In the genomic region with DNA sequence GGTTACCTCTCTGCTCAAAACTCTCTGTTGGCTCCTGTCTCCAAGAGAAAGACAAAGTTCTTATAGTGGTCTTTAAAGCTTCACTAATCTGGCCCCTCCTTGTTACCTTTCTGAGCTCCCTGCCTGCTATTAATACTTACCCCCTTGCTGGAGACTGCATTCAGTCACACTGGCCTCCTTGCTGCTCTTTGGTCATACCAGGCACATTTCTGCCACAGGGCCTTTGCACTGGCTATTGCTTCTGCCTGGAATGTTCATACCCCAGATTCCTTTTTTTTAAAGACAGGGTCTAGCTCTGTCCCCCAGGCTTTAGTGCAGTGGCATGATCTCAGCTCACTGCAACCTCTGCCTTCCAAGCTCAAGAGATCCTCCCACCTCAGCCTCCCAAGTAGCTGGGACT, we compare ENCODE assay signal across 22 cellular contexts. TPM values are rescaled to one million over a fixed set of nuclear protein-coding genes. Genes with fewer than 3 reads are reported as not detected.
DNase-seq lines count a peak whose midpoint lies in the region; ATAC-seq, FAIRE-seq and TF ChIP-seq lines count a peak whose summit lies in the region.
"Had no signal": no experiment of that assay in that cellular context is flagged by ENCODE, and none has a peak within 500 bp of the region (broad histone marks: within the 10 kb centered on the region; RNA-seq: fewer than 3 reads in every experiment).

No MANE protein-coding gene starts in this region.

- ATAC-seq in Right ventricle myocardium superior (ENCODE audit: poor library complexity): no peak
- ATAC-seq: CD8-positive, alpha-beta T cell; GM12878; HCT116 had no signal

- intact Hi-C loops in Right ventricle myocardium superior (cut with DNase I): no loop called here
- intact Hi-C loops in activated T-helper 2 cell treated with anti-CD3 and anti-CD28 coated beads, Interferon-gamma antibody, Interleukin-2, Interleukin-4, amounts not matched to agents 10 μg/mL and 5 μg/mL and 100 μg/mL, durations not matched to agents 14 hours and 24 hours and 36 hours (cut with micrococcal nuclease): no loop called here

- no peak overlapping the region for H3K4me3 Mint-ChIP-seq in astrocyte (ENCODE audit: unreplicated experiment)
- no peak overlapping the region for H3K4me3 Mint-ChIP-seq in HFFc6
- no peak overlapping the region for H3K4me3 Mint-ChIP-seq in activated T-helper 2 cell treated with anti-CD3 and anti-CD28 coated beads, Interferon-gamma antibody, Interleukin-2, Interleukin-4, amounts not matched to agents 10 μg/mL and 5 μg/mL and 100 μg/mL, durations not matched to agents 14 hours and 24 hours and 36 hours (ENCODE audit: low read depth)
- H3K4me3 Mint-ChIP-seq: B cell; CD4-positive, CD25-positive, alpha-beta regulatory T cell; CD8-positive, alpha-beta T cell; H9 had no signal

- H3K27me3 ChIP-seq in DOHH2 (ENCODE audit: control insufficient read depth, low read length) (no peaks in the 10 kb centered on the region), astrocyte (ENCODE audit: insufficient read depth, low read length) (peaks cover 2% of the 10 kb centered on the region)

- H3K4me3 ChIP-seq in DOHH2 (ENCODE audit: low read length) (no peak overlapping the region), HEK293 (ENCODE audit: low read depth, low read length) (no peak overlapping the region), astrocyte (ENCODE audit: insufficient read depth, low read depth, low read length) (no peak overlapping the region)
- H3K4me3 ChIP-seq: BLaER1, GM12878 had no signal

- H3K27ac Mint-ChIP-seq in astrocyte (ENCODE audit: unreplicated experiment): no peak overlapping the region
- no peak overlapping the region for H3K27ac Mint-ChIP-seq in HFFc6
- no peak overlapping the region for H3K27ac Mint-ChIP-seq in activated T-helper 2 cell treated with anti-CD3 and anti-CD28 coated beads, Interferon-gamma antibody, Interleukin-2, Interleukin-4, amounts not matched to agents 10 μg/mL and 5 μg/mL and 100 μg/mL, durations not matched to agents 14 hours and 24 hours and 36 hours
- H3K27ac Mint-ChIP-seq: B cell; CD4-positive, CD25-positive, alpha-beta regulatory T cell; CD8-positive, alpha-beta T cell; H9 had no signal

- peak; percentile 5 for FAIRE-seq in astrocyte (lab: Jason Lieb, UNC)
- FAIRE-seq: A204.1, GM12878 had no signal

- H3K4me1 Mint-ChIP-seq in astrocyte (ENCODE audit: low read depth, unreplicated experiment): peaks cover 6% of the 10 kb centered on the region
- peaks cover 11% of the 10 kb centered on the region for H3K4me1 Mint-ChIP-seq in HFFc6 (ENCODE audit: low read depth)
- H3K4me1 Mint-ChIP-seq in activated T-helper 2 cell treated with anti-CD3 and anti-CD28 coated beads, Interferon-gamma antibody, Interleukin-2, Interleukin-4, amounts not matched to agents 10 μg/mL and 5 μg/mL and 100 μg/mL, durations not matched to agents 14 hours and 24 hours and 36 hours (ENCODE audit: low read depth): peaks cover 10% of the 10 kb centered on the region

- H4K20me1 ChIP-seq in DOHH2 (ENCODE audit: control insufficient read depth, insufficient read depth, low read depth, low read length) (no peaks in the 10 kb centered on the region), astrocyte (ENCODE audit: insufficient read depth, low read length) (no peaks in the 10 kb centered on the region)

- no peak overlapping the region for H2AFZ ChIP-seq in astrocyte (ENCODE audit: low read depth, low read length)

- H3K27ac ChIP-seq in DOHH2 (ENCODE audit: low read depth, low read length): 0 out of 2 replicates have a peak overlapping the region, but pooled peaks have one; percentile 35
- H3K27ac ChIP-seq in HEK293 (ENCODE audit: extremely low read depth, low read depth, low read length): no peak overlapping the region
- no peak overlapping the region for H3K27ac ChIP-seq in astrocyte (ENCODE audit: low read depth, low read length)
- H3K27ac ChIP-seq: 22Rv1, BLaER1, C4-2B had no signal

- H3K4me2 ChIP-seq in DOHH2 (ENCODE audit: low read length): peak overlapping the region; percentile 40; the same call in 1 of the 2 replicates
- no peak overlapping the region for H3K4me2 ChIP-seq in astrocyte (ENCODE audit: low read length)
- H3K4me2 ChIP-seq: BLaER1 had no signal

- no peaks in the 10 kb centered on the region for H3K79me2 ChIP-seq in DOHH2 (ENCODE audit: control insufficient read depth, low read length)
- no peaks in the 10 kb centered on the region for H3K79me2 ChIP-seq in astrocyte (ENCODE audit: insufficient read depth, low read length)

- H3K9me2 ChIP-seq in DOHH2 (replicated peaks; ENCODE audit: control insufficient read depth, low read length): no peaks in the 10 kb centered on the region

- H3K9me3 Mint-ChIP-seq in astrocyte (ENCODE audit: unreplicated experiment) (no peaks in the 10 kb centered on the region), HFFc6 (no peaks in the 10 kb centered on the region)
- no peaks in the 10 kb centered on the region for H3K9me3 Mint-ChIP-seq in activated T-helper 2 cell treated with anti-CD3 and anti-CD28 coated beads, Interferon-gamma antibody, Interleukin-2, Interleukin-4, amounts not matched to agents 10 μg/mL and 5 μg/mL and 100 μg/mL, durations not matched to agents 14 hours and 24 hours and 36 hours
- H3K9me3 Mint-ChIP-seq: CD4-positive, CD25-positive, alpha-beta regulatory T cell; CD8-positive, alpha-beta T cell had no signal

- no peaks in the 10 kb centered on the region for H3F3A ChIP-seq in DOHH2 (ENCODE audit: control insufficient read depth, insufficient read depth)

- H3K9ac ChIP-seq in astrocyte (ENCODE audit: low read length): no peak overlapping the region
- H3K9ac ChIP-seq: BLaER1 had no signal

- H3K4me1 ChIP-seq in DOHH2 (ENCODE audit: control insufficient read depth, low read length) (peaks cover 72% of the 10 kb centered on the region), HEK293 (ENCODE audit: control insufficient read depth, insufficient read depth, low read length) (peaks cover 12% of the 10 kb centered on the region), astrocyte (ENCODE audit: insufficient read depth, low read length) (peaks cover 3% of the 10 kb centered on the region)
- H3K4me1 ChIP-seq: BLaER1 had no signal

- TF ChIP-seq CTCF in DOHH2 (IDR thresholded peaks at IDR 0.05; ENCODE audit: low read depth, low read length, poor library complexity, severe bottlenecking): no peak
- TF ChIP-seq CTCF in HEK293 (tag by site-specific recombination; IDR thresholded peaks at IDR 0.05): no peak
- TF ChIP-seq CTCF in astrocyte (IDR thresholded peaks at IDR 0.05; ENCODE audit: insufficient read depth, low read depth, low read length): no peak
- TF ChIP-seq CTCF in HFFc6 (IDR thresholded peaks at IDR 0.05): no peak

- H3K36me3 Mint-ChIP-seq in astrocyte (ENCODE audit: low read depth, unreplicated experiment) (no peaks in the 10 kb centered on the region), HFFc6 (ENCODE audit: low read depth) (no peaks in the 10 kb centered on the region)
- H3K36me3 Mint-ChIP-seq in activated T-helper 2 cell treated with anti-CD3 and anti-CD28 coated beads, Interferon-gamma antibody, Interleukin-2, Interleukin-4, amounts not matched to agents 10 μg/mL and 5 μg/mL and 100 μg/mL, durations not matched to agents 14 hours and 24 hours and 36 hours (ENCODE audit: low read depth): peaks cover 14% of the 10 kb centered on the region

- CTCF ChIA-PET in HEK293 (lab: Yijun Ruan, JAX): interaction anchor here (0.5 to 0.8 kb wide), 2 partner anchors 13 to 14 kb away, joined by 3 to 4 read pairs; no protein-coding TSS in a partner anchor

- DNase-seq in astrocyte (ENCODE audit: low read depth) (no peak), HFFc6 (no peak), Right ventricle myocardium superior (no peak)
- no peak for DNase-seq in activated T-helper 2 cell treated with anti-CD3 and anti-CD28 coated beads, Interferon-gamma antibody, Interleukin-2, Interleukin-4, amounts not matched to agents 10 μg/mL and 5 μg/mL and 100 μg/mL, durations not matched to agents 14 hours and 24 hours and 36 hours (ENCODE audit: low spot score)
- DNase-seq: Caco-2; CD4-positive, CD25-positive, alpha-beta regulatory T cell; CD8-positive, alpha-beta T cell; DMS153; DND-41; EL; GDM1; GOT3; H9 had no signal

- POLR2A ChIA-PET in HEK293 (lab: Yijun Ruan, JAX): no interaction called here

- no peaks in the 10 kb centered on the region for H3K27me3 Mint-ChIP-seq in astrocyte (ENCODE audit: low read depth, unreplicated experiment)
- H3K27me3 Mint-ChIP-seq in HFFc6 (ENCODE audit: insufficient read depth): peaks cover 4% of the 10 kb centered on the region
- H3K27me3 Mint-ChIP-seq in activated T-helper 2 cell treated with anti-CD3 and anti-CD28 coated beads, Interferon-gamma antibody, Interleukin-2, Interleukin-4, amounts not matched to agents 10 μg/mL and 5 μg/mL and 100 μg/mL, durations not matched to agents 14 hours and 24 hours and 36 hours (ENCODE audit: low read depth): no peaks in the 10 kb centered on the region
- H3K27me3 Mint-ChIP-seq: B cell; CD4-positive, CD25-positive, alpha-beta regulatory T cell had no signal

- no peaks in the 10 kb centered on the region for H3K9me3 ChIP-seq in DOHH2 (ENCODE audit: control insufficient read depth, insufficient read depth, low read length)
- H3K9me3 ChIP-seq in HEK293 (ENCODE audit: control insufficient read depth, insufficient read depth, low read depth, low read length): no peaks in the 10 kb centered on the region
- no peaks in the 10 kb centered on the region for H3K9me3 ChIP-seq in astrocyte (ENCODE audit: insufficient read depth, low read depth, low read length)
- H3K9me3 ChIP-seq: Caco-2 had no signal

- H3K36me3 ChIP-seq in DOHH2 (ENCODE audit: control insufficient read depth, low read length) (no peaks in the 10 kb centered on the region), HEK293 (ENCODE audit: control insufficient read depth in 2 of 2, insufficient read depth in 1 of 2, low read length in 2 of 2) (no peaks in the 10 kb centered on the region), astrocyte (ENCODE audit: insufficient read depth, low read length) (no peaks in the 10 kb centered on the region)
- H3K36me3 ChIP-seq: BLaER1 had no signal

TF ChIP-seq in HEK293, 187 proteins besides CTCF, POLR2A, EP300 and RAD21 (continues in another document):
- TF ChIP-seq ZNF626 (tag by site-specific recombination; IDR thresholded peaks at IDR 0.05) (no peak), ZNF623 (tag by site-specific recombination; IDR thresholded peaks at IDR 0.05) (peak; percentile 96)

RNA-seq across cellular contexts. Expression of gene RAB9A, which starts 15.9 kb away (rescaled TPM):
- 31.2 and 34.2 TPM in 2 replicates for total RNA-seq in astrocyte
- total RNA-seq in HFFc6 (2021; fragmentation: NEBNext Ultra II Directional; extraction: Animal tissue kit (Norgen Biotek cat#: 25700)): 10 to 100 TPM; 13.5 to 18.3 (median 15.1) TPM
- 22.6 TPM for total RNA-seq in Right ventricle myocardium superior
- total RNA-seq in activated T-helper 2 cell treated with anti-CD3 and anti-CD28 coated beads, Interferon-gamma antibody, Interleukin-2, Interleukin-4, amounts not matched to agents 10 μg/mL and 5 μg/mL and 100 μg/mL, durations not matched to agents 14 hours and 24 hours and 36 hours: 13.0 and 14.6 TPM in 2 replicates

RNA-seq across cellular contexts. Expression of gene TCEANC, which starts 20.1 kb away (rescaled TPM):
- total RNA-seq in astrocyte (1.0 and 2.3 TPM in 2 replicates), Right ventricle myocardium superior (7.3 TPM)
- total RNA-seq in HFFc6 (2021; fragmentation: NEBNext Ultra II Directional; extraction: Animal tissue kit (Norgen Biotek cat#: 25700)): 1 to 10 TPM in 5 of 6 experiments, under 1 TPM in 1; 0.99 to 1.7 (median 1.1) TPM
- total RNA-seq in activated T-helper 2 cell treated with anti-CD3 and anti-CD28 coated beads, Interferon-gamma antibody, Interleukin-2, Interleukin-4, amounts not matched to agents 10 μg/mL and 5 μg/mL and 100 μg/mL, durations not matched to agents 14 hours and 24 hours and 36 hours: 2.5 and 2.8 TPM in 2 replicates
